In the genomic region with DNA sequence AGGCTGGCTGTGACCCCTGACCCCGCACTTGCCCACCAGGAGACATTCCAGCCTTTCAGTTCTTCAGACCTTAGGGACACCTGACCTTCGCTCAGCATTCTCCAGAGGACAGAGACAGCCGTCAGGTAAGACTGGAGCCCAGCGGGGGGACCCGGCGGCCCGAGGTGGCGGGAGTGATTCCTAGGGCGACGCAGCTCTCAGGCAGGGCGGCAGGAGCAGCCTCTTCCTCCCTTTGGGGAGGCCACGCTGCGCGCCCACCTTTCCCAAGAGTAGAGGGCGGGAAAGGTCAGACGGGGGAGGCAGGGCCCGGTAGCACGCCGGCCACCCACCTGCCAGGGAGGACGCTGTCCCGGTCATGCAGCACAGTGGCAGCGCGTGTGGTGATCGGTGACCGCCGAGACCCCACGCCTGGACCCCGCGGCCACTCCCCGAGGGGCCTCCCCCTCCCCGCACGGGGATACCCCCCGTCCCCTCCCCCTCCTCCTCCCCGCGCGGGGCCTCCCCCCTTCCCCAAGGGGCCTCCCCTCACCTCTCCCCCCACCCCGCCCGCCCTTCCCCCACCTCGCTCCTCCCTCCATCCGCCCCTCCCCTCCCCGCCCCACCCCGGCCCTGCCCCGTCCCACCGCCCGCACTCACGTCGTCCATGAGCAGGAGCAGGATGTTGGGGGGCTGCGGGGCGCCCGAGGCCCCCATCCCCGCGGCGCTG, we compare ENCODE assay signal across 8 cellular contexts. TPM values are rescaled to one million over a fixed set of nuclear protein-coding genes. Genes with fewer than 3 reads are reported as not detected.
A peak's percentile ranks its signal among the peaks of the same experiment; 100 is the strongest.
DNase-seq lines count a peak whose midpoint lies in the region; ATAC-seq and TF ChIP-seq lines count a peak whose summit lies in the region.

No MANE protein-coding gene starts in this region.

- H3K27ac ChIP-seq in esophagus squamous epithelium = peak overlapping the region; percentile 78 to 90 (median 82)
- no peak overlapping the region for H3K27ac ChIP-seq in osteoblast (ENCODE audit: low read depth, low read length)

- H3K4me3 ChIP-seq in esophagus squamous epithelium (peak overlapping the region; percentile 81 to 99 (median 86)), osteoblast (ENCODE audit: insufficient read depth, low read length) (peak overlapping the region; percentile 95)

- intact Hi-C loops in esophagus squamous epithelium (cut with DNase I) = loop anchor here (5.0 kb wide), 1 partner anchor 44 kb away; a partner anchor contains a TSS

- H3K36me3 ChIP-seq in esophagus squamous epithelium (peaks cover 9 to 51% (median 19%) of the 10 kb centered on the region in 3 donors), osteoblast (ENCODE audit: insufficient read depth, low read length) (peaks cover 24% of the 10 kb centered on the region)

- peaks cover 13% of the 10 kb centered on the region for H4K20me1 ChIP-seq in osteoblast (ENCODE audit: insufficient read depth, low read length)

- H3K79me2 ChIP-seq in osteoblast (ENCODE audit: insufficient read depth, low read length) = peaks cover 25% of the 10 kb centered on the region

- peak in 2 of 3 experiments; percentile 36 to 58 for DNase-seq in NCI-H1417 (lab: John Stamatoyannopoulos, UW)
- DNase-seq in NCI-H1417 treated with DMSO at 0.1 percent for 48 hours (lab: John Stamatoyannopoulos, UW) = no peak
- DNase-seq in T-helper 22 cell (ENCODE audit: low read depth) = peak; percentile 8
- DNase-seq in esophagus squamous epithelium (lab: John Stamatoyannopoulos, UW) = no peak
- DNase-seq in osteoblast (ENCODE audit: insufficient read length, low spot score, missing footprints) = peak; percentile 94
- DNase-seq in HT-29 (ENCODE audit: low spot score) = no peak
- no peak for DNase-seq in DMS79 treated with DMSO at 0.1 percent for 48 hours (lab: John Stamatoyannopoulos, UW)

- 0 to 47% methylated on average over 3 to 7 of the region's 53 CpGs for WGBS in esophagus squamous epithelium, 2 donors

- ATAC-seq in GM21825 (IDR thresholded peaks at IDR 0.05; ENCODE audit: unreplicated experiment) = no peak

- TF ChIP-seq POLR2A in esophagus squamous epithelium (IDR thresholded peaks at IDR 0.05) = no peak

- peaks cover 16 to 50% (median 21%) of the 10 kb centered on the region in 3 donors for H3K4me1 ChIP-seq in esophagus squamous epithelium
- peaks cover 15% of the 10 kb centered on the region for H3K4me1 ChIP-seq in osteoblast (ENCODE audit: insufficient read depth, low read length)

- H3K27me3 ChIP-seq in esophagus squamous epithelium (no peaks in the 10 kb centered on the region), osteoblast (ENCODE audit: insufficient read depth, low read length) (no peaks in the 10 kb centered on the region)

- no peak overlapping the region for H2AFZ ChIP-seq in osteoblast (ENCODE audit: low read length)

- TF ChIP-seq CTCF in esophagus squamous epithelium (IDR thresholded peaks at IDR 0.05) = no peak
- no peak for TF ChIP-seq CTCF in osteoblast (IDR thresholded peaks at IDR 0.05; ENCODE audit: extremely low read depth, low read depth, low read length)

- peak overlapping the region; percentile 86 for H3K4me2 ChIP-seq in osteoblast (ENCODE audit: insufficient read depth, low read length)

- H3K9me3 ChIP-seq in esophagus squamous epithelium (no peaks in the 10 kb centered on the region), osteoblast (ENCODE audit: low read depth, low read length) (no peaks in the 10 kb centered on the region)

RNA-seq across cellular contexts. Expression of a gene that starts 0.5 kb away (rescaled TPM):
- total RNA-seq in esophagus squamous epithelium = 10 to 100 TPM in 3 of 4 donors, 1 to 10 TPM in 1; 9.5 to 24.2 (median 20.5) TPM
- 43.6 and 48.1 TPM in 2 replicates for total RNA-seq in osteoblast
- total RNA-seq in HT-29 (2014; rRNA removed; shearing (Covaris generic)) = 14.1 and 18.4 TPM in 2 replicates

RNA-seq across cellular contexts. Expression of a gene that starts 0.7 kb away (rescaled TPM):
- 10 to 100 TPM; 20.7 to 29.7 (median 24.7) TPM for total RNA-seq in esophagus squamous epithelium
- 43.1 and 47.7 TPM in 2 replicates for total RNA-seq in osteoblast
- total RNA-seq in HT-29 (2014; rRNA removed; shearing (Covaris generic)) = 120 and 125 TPM in 2 replicates

RNA-seq across cellular contexts. Expression of a gene that starts 10.2 kb away (rescaled TPM):
- not detected for total RNA-seq in esophagus squamous epithelium
- total RNA-seq in osteoblast = not detected in 2 replicates
- not detected in 2 replicates for total RNA-seq in HT-29 (2014; rRNA removed; shearing (Covaris generic))

RNA-seq across cellular contexts. Expression of a gene that starts 44.5 kb away (rescaled TPM):
- total RNA-seq in esophagus squamous epithelium (100 to 1,000 TPM; 186 to 314 (median 250) TPM), osteoblast (41.8 and 53.6 TPM in 2 replicates)
- 669 and 675 TPM in 2 replicates for total RNA-seq in HT-29 (2014; rRNA removed; shearing (Covaris generic))

RNA-seq across cellular contexts. Expression of a gene that starts 52.7 kb away (rescaled TPM):
- 10 to 100 TPM in 3 of 4 donors, 1 to 10 TPM in 1; 7.7 to 20.7 (median 11.2) TPM for total RNA-seq in esophagus squamous epithelium
- 2.9 TPM in 2 replicates for total RNA-seq in osteoblast
- total RNA-seq in HT-29 (2014; rRNA removed; shearing (Covaris generic)) = 120 and 146 TPM in 2 replicates

Comparison
In these comparisons a context has a peak if more than half of its experiments do, and no peak if none do; other contexts are left out.
1. DNase-seq: peak in NCI-H1417 (2 of 3), T-helper 22 cell (single experiment) and osteoblast (single experiment); none in NCI-H1417 treated with DMSO at 0.1 percent for 48 hours (single experiment), esophagus squamous epithelium (single experiment), HT-29 (single experiment) and DMS79 treated with DMSO at 0.1 percent for 48 hours (single experiment).